15 cellular contexts compared by ENCODE assay signal in the genomic region with DNA sequence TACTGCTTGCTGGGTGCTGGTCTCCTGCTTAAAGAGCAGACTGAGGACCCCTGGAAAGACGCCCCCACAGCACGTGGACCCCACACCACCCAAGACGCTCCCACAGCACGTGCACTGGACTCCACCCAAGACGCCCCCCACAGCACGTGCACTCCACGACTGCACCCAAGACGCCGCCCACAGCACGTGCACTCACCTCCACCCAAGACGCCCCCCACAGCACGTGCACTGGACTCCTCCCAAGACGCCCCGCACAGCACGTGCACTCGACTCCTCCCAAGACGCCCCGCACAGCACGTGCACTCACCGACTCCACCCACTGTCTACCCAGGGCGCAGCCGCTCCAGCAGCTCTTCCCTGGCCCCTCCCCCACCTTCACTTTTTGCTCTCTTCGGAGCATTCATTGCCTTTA. TPM values are rescaled to one million over a fixed set of nuclear protein-coding genes. Genes with fewer than 3 reads are reported as not detected.
DNase-seq lines count a peak whose midpoint lies in the region; ATAC-seq, FAIRE-seq and TF ChIP-seq lines count a peak whose summit lies in the region.
"Had no signal": no experiment of that assay in that cellular context is flagged by ENCODE, and none has a peak within 500 bp of the region (broad histone marks: within the 10 kb centered on the region; RNA-seq: fewer than 3 reads in every experiment).

No MANE protein-coding gene starts in this region.

- H3K4me3 ChIP-seq in kidney (ENCODE audit: low read length in 2 of 2) (no peak overlapping the region), upper lobe of left lung (no peak overlapping the region)
- H3K4me3 ChIP-seq: esophagus squamous epithelium, mucosa of descending colon, right atrium auricular region, thyroid gland had no signal

- peaks cover 16% of the 10 kb centered on the region for H3K36me3 Mint-ChIP-seq in activated CD4-positive, alpha-beta T cell treated with anti-CD3 and anti-CD28 coated beads for 36 hours (ENCODE audit: low read depth)
- H3K36me3 Mint-ChIP-seq in activated CD8-positive, alpha-beta T cell treated with anti-CD3 and anti-CD28 coated beads, Interleukin-2, amount 10 ng/mL, durations not matched to agents 7 days and 5 days (ENCODE audit: low read depth), result peaks cover 29% of the 10 kb centered on the region
- peaks cover 15% of the 10 kb centered on the region for H3K36me3 Mint-ChIP-seq in activated CD4-positive, alpha-beta memory T cell treated with anti-CD3 and anti-CD28 coated beads, Interleukin-2, amount 10 ng/mL, durations not matched to agents 7 days and 5 days (ENCODE audit: low read depth)
- peaks cover 38% of the 10 kb centered on the region for H3K36me3 Mint-ChIP-seq in activated T-helper 17 cell treated with anti-CD3 and anti-CD28 coated beads, Interleukin-2, amount 50 U/mL, for 72 hours (ENCODE audit: low read depth)

- CTCF ChIA-PET in activated CD4-positive, alpha-beta T cell treated with anti-CD3 and anti-CD28 coated beads for 36 hours (lab: Charles Lee), result interaction anchor here (0.6 kb wide), 1 partner anchor 22 kb away, joined by 3 read pairs; no protein-coding TSS in a partner anchor
- CTCF ChIA-PET in activated CD8-positive, alpha-beta T cell treated with anti-CD3 and anti-CD28 coated beads, Interleukin-2, amount 10 ng/mL, durations not matched to agents 7 days and 5 days (lab: Charles Lee), result interaction anchor here (1.0 to 1.1 kb wide), 2 partner anchors 9 to 103 kb away, joined by 3 read pairs; no protein-coding TSS in a partner anchor
- CTCF ChIA-PET in activated CD4-positive, alpha-beta memory T cell treated with anti-CD3 and anti-CD28 coated beads, Interleukin-2, amount 10 ng/mL, durations not matched to agents 7 days and 5 days (lab: Charles Lee), result interaction anchor here (1.0 kb wide), 1 partner anchor 88 kb away, joined by 3 read pairs; no protein-coding TSS in a partner anchor

- no peak overlapping the region for H3K27ac Mint-ChIP-seq in activated CD4-positive, alpha-beta T cell treated with anti-CD3 and anti-CD28 coated beads for 36 hours
- H3K27ac Mint-ChIP-seq in activated CD8-positive, alpha-beta T cell treated with anti-CD3 and anti-CD28 coated beads, Interleukin-2, amount 10 ng/mL, durations not matched to agents 7 days and 5 days, result peak overlapping the region; percentile 1
- H3K27ac Mint-ChIP-seq in activated CD4-positive, alpha-beta memory T cell treated with anti-CD3 and anti-CD28 coated beads, Interleukin-2, amount 10 ng/mL, durations not matched to agents 7 days and 5 days, result no peak overlapping the region
- no peak overlapping the region for H3K27ac Mint-ChIP-seq in activated T-helper 17 cell treated with anti-CD3 and anti-CD28 coated beads, Interleukin-2, amount 50 U/mL, for 72 hours

- no peak overlapping the region for H3K27ac ChIP-seq in kidney (ENCODE audit: low read depth in 2 of 2, low read length in 2 of 2)
- H3K27ac ChIP-seq in upper lobe of left lung, result no peak overlapping the region
- H3K27ac ChIP-seq: esophagus squamous epithelium, right atrium auricular region, thyroid gland had no signal

- POLR2A ChIA-PET in activated CD4-positive, alpha-beta T cell treated with anti-CD3 and anti-CD28 coated beads for 36 hours (lab: Charles Lee), result no interaction called here
- POLR2A ChIA-PET in activated CD8-positive, alpha-beta T cell treated with anti-CD3 and anti-CD28 coated beads, Interleukin-2, amount 10 ng/mL, durations not matched to agents 7 days and 5 days (lab: Charles Lee), result interaction anchor here (0.8 kb wide), 1 partner anchor 50 kb away, joined by 3 read pairs; no protein-coding TSS in a partner anchor
- POLR2A ChIA-PET in activated CD4-positive, alpha-beta memory T cell treated with anti-CD3 and anti-CD28 coated beads, Interleukin-2, amount 10 ng/mL, durations not matched to agents 7 days and 5 days (lab: Charles Lee), result no interaction called here

- no peak overlapping the region for H3K9ac ChIP-seq in kidney (ENCODE audit: low read length in 2 of 2)

- no peaks in the 10 kb centered on the region for H3K27me3 ChIP-seq in upper lobe of left lung
- H3K27me3 ChIP-seq: esophagus squamous epithelium, right atrium auricular region, thyroid gland had no signal

- no peak for TF ChIP-seq POLR2A in upper lobe of left lung (IDR thresholded peaks at IDR 0.05)

- H3K9me3 ChIP-seq in kidney (ENCODE audit: control insufficient read depth in 1 of 2, low read length in 2 of 2) (no peaks in the 10 kb centered on the region), upper lobe of left lung (no peaks in the 10 kb centered on the region)
- H3K9me3 ChIP-seq: esophagus squamous epithelium, mucosa of descending colon, right atrium auricular region, thyroid gland had no signal

- TF ChIP-seq EP300 in upper lobe of left lung (IDR thresholded peaks at IDR 0.05), result no peak

- H3K9me3 Mint-ChIP-seq in activated CD4-positive, alpha-beta T cell treated with anti-CD3 and anti-CD28 coated beads for 36 hours (ENCODE audit: low read depth), result no peaks in the 10 kb centered on the region
- no peaks in the 10 kb centered on the region for H3K9me3 Mint-ChIP-seq in activated CD8-positive, alpha-beta T cell treated with anti-CD3 and anti-CD28 coated beads, Interleukin-2, amount 10 ng/mL, durations not matched to agents 7 days and 5 days (ENCODE audit: insufficient read depth)
- no peaks in the 10 kb centered on the region for H3K9me3 Mint-ChIP-seq in activated CD4-positive, alpha-beta memory T cell treated with anti-CD3 and anti-CD28 coated beads, Interleukin-2, amount 10 ng/mL, durations not matched to agents 7 days and 5 days
- no peaks in the 10 kb centered on the region for H3K9me3 Mint-ChIP-seq in activated T-helper 17 cell treated with anti-CD3 and anti-CD28 coated beads, Interleukin-2, amount 50 U/mL, for 72 hours
- H3K9me3 Mint-ChIP-seq: activated T-cell treated with anti-CD3 and anti-CD28 coated beads, Interleukin-2, amount 50 U/mL, for 4 hours had no signal

- no peak overlapping the region for H3K4me3 Mint-ChIP-seq in activated CD4-positive, alpha-beta T cell treated with anti-CD3 and anti-CD28 coated beads for 36 hours
- no peak overlapping the region for H3K4me3 Mint-ChIP-seq in activated CD8-positive, alpha-beta T cell treated with anti-CD3 and anti-CD28 coated beads, Interleukin-2, amount 10 ng/mL, durations not matched to agents 7 days and 5 days
- no peak overlapping the region for H3K4me3 Mint-ChIP-seq in activated CD4-positive, alpha-beta memory T cell treated with anti-CD3 and anti-CD28 coated beads, Interleukin-2, amount 10 ng/mL, durations not matched to agents 7 days and 5 days
- no peak overlapping the region for H3K4me3 Mint-ChIP-seq in activated T-helper 17 cell treated with anti-CD3 and anti-CD28 coated beads, Interleukin-2, amount 50 U/mL, for 72 hours
- H3K4me3 Mint-ChIP-seq: activated T-cell treated with anti-CD3 and anti-CD28 coated beads, Interleukin-2, amount 50 U/mL, for 4 hours had no signal

- TF ChIP-seq CTCF in kidney (IDR thresholded peaks at IDR 0.05; ENCODE audit: borderline replicate concordance, extremely low read depth, insufficient read depth) (no peak), upper lobe of left lung (IDR thresholded peaks at IDR 0.05) (no peak)

- peak; percentile 24 for DNase-seq in activated CD4-positive, alpha-beta T cell treated with anti-CD3 and anti-CD28 coated beads for 36 hours
- no peak for DNase-seq in activated CD4-positive, alpha-beta T cell treated with anti-CD3 and anti-CD28 coated beads, Interleukin-2, amount 50 U/mL, for 48 hours
- DNase-seq in activated CD8-positive, alpha-beta T cell treated with anti-CD3 and anti-CD28 coated beads, Interleukin-2, amount 10 ng/mL, durations not matched to agents 7 days and 5 days, result no peak
- DNase-seq in kidney, result peak; percentile 81
- DNase-seq in upper lobe of left lung, result no peak
- no peak for DNase-seq in activated CD4-positive, alpha-beta memory T cell treated with anti-CD3 and anti-CD28 coated beads, Interleukin-2, amount 10 ng/mL, durations not matched to agents 7 days and 5 days
- no peak for DNase-seq in DMS79 treated with DMSO at 0.1 percent for 48 hours (lab: John Stamatoyannopoulos, UW)
- DNase-seq: activated T-cell treated with anti-CD3 and anti-CD28 coated beads, Interleukin-2, amount 50 U/mL, for 4 hours; DMS 273 treated with DMSO at 0.1 percent for 48 hours; esophagus squamous epithelium; mucosa of descending colon; NCI-H345; thyroid gland had no signal

- H3K4me1 Mint-ChIP-seq in activated CD4-positive, alpha-beta T cell treated with anti-CD3 and anti-CD28 coated beads for 36 hours, result peaks cover 53% of the 10 kb centered on the region
- peaks cover 20% of the 10 kb centered on the region for H3K4me1 Mint-ChIP-seq in activated CD8-positive, alpha-beta T cell treated with anti-CD3 and anti-CD28 coated beads, Interleukin-2, amount 10 ng/mL, durations not matched to agents 7 days and 5 days (ENCODE audit: low read depth)
- peaks cover 20% of the 10 kb centered on the region for H3K4me1 Mint-ChIP-seq in activated CD4-positive, alpha-beta memory T cell treated with anti-CD3 and anti-CD28 coated beads, Interleukin-2, amount 10 ng/mL, durations not matched to agents 7 days and 5 days
- peaks cover 29% of the 10 kb centered on the region for H3K4me1 Mint-ChIP-seq in activated T-helper 17 cell treated with anti-CD3 and anti-CD28 coated beads, Interleukin-2, amount 50 U/mL, for 72 hours

- peaks cover 23 to 27% of the 10 kb centered on the region in 2 donors for H3K4me1 ChIP-seq in kidney (ENCODE audit: control insufficient read depth in 1 of 2, insufficient read depth in 1 of 2, low read depth in 1 of 2, low read length in 2 of 2)
- peaks cover 13 to 42% (median 31%) of the 10 kb centered on the region in 4 donors for H3K4me1 ChIP-seq in upper lobe of left lung

- peak; percentile 19 for ATAC-seq in activated CD4-positive, alpha-beta T cell treated with anti-CD3 and anti-CD28 coated beads for 36 hours
- ATAC-seq in activated CD8-positive, alpha-beta T cell treated with anti-CD3 and anti-CD28 coated beads, Interleukin-2, amount 10 ng/mL, durations not matched to agents 7 days and 5 days, result no peak
- peak; percentile 46 to 80 for ATAC-seq in upper lobe of left lung (ENCODE audit: low FRiP score in 2 of 2)
- no peak for ATAC-seq in activated T-helper 17 cell treated with anti-CD3 and anti-CD28 coated beads, Interleukin-2, amount 50 U/mL, for 72 hours (replicated peaks)
- ATAC-seq: activated T-cell treated with anti-CD3 and anti-CD28 coated beads, Interleukin-2, amount 50 U/mL, for 4 hours; mucosa of descending colon had no signal

- intact Hi-C loops in activated CD4-positive, alpha-beta T cell treated with anti-CD3 and anti-CD28 coated beads for 36 hours (cut with DNase I, micrococcal nuclease), result no loop called here
- intact Hi-C loops in kidney (cut with DNase I), result no loop called here

- 89 to 92% methylated on average over 23 of the region's 23 CpGs for WGBS in upper lobe of left lung, 2 donors

- H3K36me3 ChIP-seq in kidney (ENCODE audit: control insufficient read depth in 1 of 2, insufficient read depth in 2 of 2, low read length in 2 of 2), result no peaks in the 10 kb centered on the region
- peaks cover 0 to 7% (median 3%) of the 10 kb centered on the region in 4 donors for H3K36me3 ChIP-seq in upper lobe of left lung
- H3K36me3 ChIP-seq: right atrium auricular region, thyroid gland had no signal

- FAIRE-seq in kidney (lab: Jason Lieb, UNC), result no peak

- no peaks in the 10 kb centered on the region for H3K27me3 Mint-ChIP-seq in activated CD4-positive, alpha-beta T cell treated with anti-CD3 and anti-CD28 coated beads for 36 hours
- H3K27me3 Mint-ChIP-seq in activated CD8-positive, alpha-beta T cell treated with anti-CD3 and anti-CD28 coated beads, Interleukin-2, amount 10 ng/mL, durations not matched to agents 7 days and 5 days (ENCODE audit: low read depth), result no peaks in the 10 kb centered on the region
- H3K27me3 Mint-ChIP-seq in activated CD4-positive, alpha-beta memory T cell treated with anti-CD3 and anti-CD28 coated beads, Interleukin-2, amount 10 ng/mL, durations not matched to agents 7 days and 5 days, result no peaks in the 10 kb centered on the region
- no peaks in the 10 kb centered on the region for H3K27me3 Mint-ChIP-seq in activated T-helper 17 cell treated with anti-CD3 and anti-CD28 coated beads, Interleukin-2, amount 50 U/mL, for 72 hours

RNA-seq across cellular contexts. Expression of gene EHMT1, which starts 50.5 kb away (rescaled TPM):
- total RNA-seq in activated CD4-positive, alpha-beta T cell treated with anti-CD3 and anti-CD28 coated beads for 36 hours, result 10 to 100 TPM; 66.6 to 76.7 TPM
- total RNA-seq in activated CD8-positive, alpha-beta T cell treated with anti-CD3 and anti-CD28 coated beads, Interleukin-2, amount 10 ng/mL, durations not matched to agents 7 days and 5 days, result 100 to 1,000 TPM; 112 to 115 TPM
- total RNA-seq in kidney (92.9 TPM), upper lobe of left lung (100 to 1,000 TPM in 2 of 6 donors, 10 to 100 TPM in 4; 68.0 to 183 (median 83.6) TPM)
- polyA plus RNA-seq in kidney (ENCODE audit: insufficient read depth, low read depth, low replicate concordance), result 15.8 TPM
- total RNA-seq in activated CD4-positive, alpha-beta memory T cell treated with anti-CD3 and anti-CD28 coated beads, Interleukin-2, amount 10 ng/mL, durations not matched to agents 7 days and 5 days, result 10 to 100 TPM; 87.1 to 91.4 TPM
- 10 to 100 TPM; 77.2 to 77.8 TPM for total RNA-seq in activated T-helper 17 cell treated with anti-CD3 and anti-CD28 coated beads, Interleukin-2, amount 50 U/mL, for 72 hours

Comparison
In these comparisons a context has a peak if more than half of its experiments do, and no peak if none do; other contexts are left out.
1. DNase-seq: peak in activated CD4-positive, alpha-beta T cell treated with anti-CD3 and anti-CD28 coated beads for 36 hours (single experiment) and kidney (single experiment); none in activated CD4-positive, alpha-beta T cell treated with anti-CD3 and anti-CD28 coated beads, Interleukin-2, amount 50 U/mL, for 48 hours (0 of 2), activated CD8-positive, alpha-beta T cell treated with anti-CD3 and anti-CD28 coated beads, Interleukin-2, amount 10 ng/mL, durations not matched to agents 7 days and 5 days (single experiment), upper lobe of left lung (0 of 2), activated CD4-positive, alpha-beta memory T cell treated with anti-CD3 and anti-CD28 coated beads, Interleukin-2, amount 10 ng/mL, durations not matched to agents 7 days and 5 days (single experiment) and DMS79 treated with DMSO at 0.1 percent for 48 hours (single experiment).
2. ATAC-seq: peak in activated CD4-positive, alpha-beta T cell treated with anti-CD3 and anti-CD28 coated beads for 36 hours (single experiment) and upper lobe of left lung (2 of 2); none in activated CD8-positive, alpha-beta T cell treated with anti-CD3 and anti-CD28 coated beads, Interleukin-2, amount 10 ng/mL, durations not matched to agents 7 days and 5 days (single experiment) and activated T-helper 17 cell treated with anti-CD3 and anti-CD28 coated beads, Interleukin-2, amount 50 U/mL, for 72 hours (single experiment).